3 cellular contexts compared by ENCODE assay signal in the genomic region with DNA sequence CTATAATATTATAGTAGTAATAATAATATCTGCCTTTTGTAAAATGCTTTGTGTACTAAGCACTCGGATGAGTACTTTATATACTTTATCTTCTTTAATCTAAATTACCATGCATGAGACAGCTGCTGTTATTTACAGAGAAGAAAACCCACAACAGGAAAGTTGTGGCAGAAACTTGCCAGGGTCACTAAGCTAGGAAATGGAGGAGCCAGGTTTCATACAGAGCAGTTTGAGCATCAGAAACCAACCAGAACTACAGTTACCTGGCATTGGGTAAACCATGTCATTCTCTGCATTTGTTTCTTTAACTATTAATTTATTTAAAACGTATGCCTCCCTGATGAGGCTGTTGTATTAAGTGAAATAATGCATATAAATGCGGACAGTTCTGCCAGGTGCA.
"Had no signal": no experiment of that assay in that cellular context is flagged by ENCODE, and none has a peak within 500 bp of the region (broad histone marks: within the 10 kb centered on the region; RNA-seq: fewer than 3 reads in every experiment).

No MANE protein-coding gene starts in this region.

- H3K4me3 ChIP-seq: GM12878 had no signal

- ATAC-seq: GM12878 had no signal

- DNase-seq: GDM1, GF-D8 had no signal
